Comparison of ENCODE assay signal across 8 cellular contexts in the genomic region with DNA sequence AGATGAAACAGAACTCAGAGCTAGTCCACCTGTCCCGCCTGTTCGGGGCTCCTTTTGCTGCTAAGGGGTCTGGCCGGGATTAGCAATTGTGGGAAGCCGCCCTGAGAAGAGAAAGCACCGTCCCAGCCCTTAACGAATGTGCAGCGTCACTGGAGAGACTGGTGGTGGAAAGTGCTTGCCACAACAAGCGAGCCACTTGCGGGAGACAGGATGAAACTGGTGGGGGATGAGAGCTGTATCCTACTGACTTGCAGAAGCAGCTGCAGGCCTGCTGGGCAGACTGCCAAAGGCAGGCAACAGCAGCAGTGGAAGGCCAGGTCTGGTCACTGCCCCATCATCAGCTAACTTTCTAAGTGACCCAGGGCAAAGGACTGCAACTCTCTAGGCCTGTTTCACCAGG.
DNase-seq lines count a peak whose midpoint lies in the region; ATAC-seq and TF ChIP-seq lines count a peak whose summit lies in the region.

No MANE protein-coding gene starts in this region.

- no peaks in the 10 kb centered on the region for H3K9me3 Mint-ChIP-seq in T-helper 2 cell treated with Interferon-gamma antibody and Interleukin-4, amounts not matched to agents 5 μg/mL and 100 μg/mL, for 36 hours

- ATAC-seq in GM19467 (IDR thresholded peaks at IDR 0.05; ENCODE audit: unreplicated experiment) = no peak

- H2AFZ ChIP-seq in MM.1S (ENCODE audit: low read length) = 0 out of 2 replicates have a peak overlapping the region, but pooled peaks have one; percentile 17

- H3K36me3 ChIP-seq in MM.1S (replicated peaks; ENCODE audit: insufficient read depth, low read length) (no peaks in the 10 kb centered on the region), brain microvascular endothelial cell (replicated peaks) (no peaks in the 10 kb centered on the region)

- H3K9me3 ChIP-seq in MM.1S (replicated peaks; ENCODE audit: insufficient read depth, low read length) = no peaks in the 10 kb centered on the region

- peak overlapping the region; percentile 26 for H3K4me3 ChIP-seq in MM.1S (ENCODE audit: low read length)
- no peak overlapping the region for H3K4me3 ChIP-seq in brain microvascular endothelial cell (ENCODE audit: low read depth, low read length)

- peak in 8 of 14 donors; percentile 41 to 82 (median 68) for DNase-seq in C1 segment of cervical spinal cord (lab: John Stamatoyannopoulos, UW)
- peak; percentile 91 for DNase-seq in MM.1S
- peak; percentile 53 for DNase-seq in T-helper 2 cell treated with Interferon-gamma antibody and Interleukin-4, amounts not matched to agents 5 μg/mL and 100 μg/mL, for 36 hours (ENCODE audit: low spot score)
- DNase-seq in brain microvascular endothelial cell = peak; percentile 85
- peak; percentile 71 for DNase-seq in inferior parietal cortex (ENCODE audit: extremely low spot score)
- peak; percentile 51 for DNase-seq in stimulated activated CD4-positive, alpha-beta T cell treated with anti-CD3 and anti-CD28 coated beads, Interleukin-1b, Interleukin-23, amount 100 ng/mL, for 48 hours
- no peak for DNase-seq in posterior vena cava (ENCODE audit: low spot score)

- no peaks in the 10 kb centered on the region for H3K9me2 ChIP-seq in MM.1S (replicated peaks; ENCODE audit: insufficient read depth, low read length)

- H3K27me3 ChIP-seq in MM.1S (replicated peaks; ENCODE audit: insufficient read depth, low read length) = no peaks in the 10 kb centered on the region
- no peaks in the 10 kb centered on the region for H3K27me3 ChIP-seq in brain microvascular endothelial cell (replicated peaks)

- peaks cover 16% of the 10 kb centered on the region for H3F3A ChIP-seq in MM.1S (ENCODE audit: insufficient read depth, low read length)

- H3K4me1 Mint-ChIP-seq in T-helper 2 cell treated with Interferon-gamma antibody and Interleukin-4, amounts not matched to agents 5 μg/mL and 100 μg/mL, for 36 hours (ENCODE audit: low read depth) = peaks cover 62% of the 10 kb centered on the region

- TF ChIP-seq CTCF in MM.1S (IDR thresholded peaks at IDR 0.05; ENCODE audit: low read length) (no peak), brain microvascular endothelial cell (IDR thresholded peaks at IDR 0.05; ENCODE audit: low read depth, low read length, missing control alignments) (no peak)

- peak overlapping the region; percentile 82 for H3K4me3 Mint-ChIP-seq in T-helper 2 cell treated with Interferon-gamma antibody and Interleukin-4, amounts not matched to agents 5 μg/mL and 100 μg/mL, for 36 hours

- in situ Hi-C loops in brain microvascular endothelial cell (cut with HindIII; ENCODE audit: low pct_ligation_motif_present, low sequenced_read_pairs) = no loop called here

- H3K9ac ChIP-seq in MM.1S (ENCODE audit: low read length) = peak overlapping the region; percentile 54

- intact Hi-C loops in posterior vena cava (cut with DNase I) = loop anchor here in 1 of 2 donors (10.0 kb wide), 1 partner anchor 86 kb away; no protein-coding TSS in a partner anchor

- H3K4me1 ChIP-seq in MM.1S (ENCODE audit: low read length) = peaks cover 26% of the 10 kb centered on the region

- H3K27ac Mint-ChIP-seq in T-helper 2 cell treated with Interferon-gamma antibody and Interleukin-4, amounts not matched to agents 5 μg/mL and 100 μg/mL, for 36 hours = peak overlapping the region; percentile 94

- H3K27ac ChIP-seq in MM.1S (ENCODE audit: low read length) (peak overlapping the region; percentile 91), brain microvascular endothelial cell (peak overlapping the region; percentile 63)

- no peaks in the 10 kb centered on the region for H4K20me1 ChIP-seq in MM.1S (ENCODE audit: insufficient read depth, low read length)

- peaks cover 15% of the 10 kb centered on the region for H3K36me3 Mint-ChIP-seq in T-helper 2 cell treated with Interferon-gamma antibody and Interleukin-4, amounts not matched to agents 5 μg/mL and 100 μg/mL, for 36 hours (ENCODE audit: low read depth)

- peak overlapping the region; percentile 86 for H3K4me2 ChIP-seq in MM.1S (ENCODE audit: low read depth, low read length)

- H3K27me3 Mint-ChIP-seq in T-helper 2 cell treated with Interferon-gamma antibody and Interleukin-4, amounts not matched to agents 5 μg/mL and 100 μg/mL, for 36 hours (ENCODE audit: low read depth) = no peaks in the 10 kb centered on the region

- peaks cover 74% of the 10 kb centered on the region for H3K79me2 ChIP-seq in MM.1S (ENCODE audit: low read length)
